ENCODE assay signal across 1 cellular context in the genomic region with DNA sequence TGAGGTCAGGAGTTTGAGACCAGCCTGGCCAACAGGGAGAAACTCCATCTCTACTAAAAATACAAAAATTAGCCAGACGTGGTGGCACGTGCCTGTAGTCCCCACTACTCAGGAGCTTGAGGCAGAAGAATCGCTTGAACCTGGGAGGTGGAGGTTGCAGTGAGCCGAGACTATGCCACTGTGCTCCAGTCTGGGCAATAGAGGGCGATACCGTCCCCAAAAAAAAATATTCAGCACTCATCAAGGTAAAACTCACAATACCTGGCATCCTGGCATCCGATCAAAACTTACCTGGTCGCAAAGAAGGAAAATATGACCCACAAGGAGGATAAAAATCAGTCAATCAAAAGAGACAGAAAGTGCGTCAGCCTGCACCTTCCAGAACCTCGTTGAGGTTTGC. TPM values are rescaled to one million over a fixed set of nuclear protein-coding genes. Genes with fewer than 3 reads are reported as not detected.
"Had no signal": no experiment of that assay in that cellular context is flagged by ENCODE, and none has a peak within 500 bp of the region (broad histone marks: within the 10 kb centered on the region; RNA-seq: fewer than 3 reads in every experiment).

No MANE protein-coding gene starts in this region.

RNA-seq across cellular contexts. Expression of gene FGF18, which starts 48.6 kb away (rescaled TPM):
- total RNA-seq: glomerular endothelial cell had no signal
